Comparison of ENCODE assay signal across 8 cellular contexts in the genomic region with DNA sequence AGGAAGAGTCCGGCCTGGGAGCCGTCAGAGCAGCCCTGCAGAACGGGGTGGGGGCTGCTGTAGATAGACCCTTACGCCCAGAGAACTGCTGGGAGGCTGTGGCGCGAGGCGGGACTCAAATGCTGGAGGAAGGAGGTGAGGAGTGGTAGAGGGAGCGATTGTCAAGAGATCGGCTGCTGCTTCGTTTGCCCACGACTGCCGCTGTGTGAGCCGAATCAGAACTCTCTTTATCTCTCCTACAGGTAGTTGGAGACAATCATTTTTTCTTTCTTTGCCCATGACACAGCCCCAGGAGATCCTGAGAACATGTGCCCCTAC. TPM values are rescaled to one million over a fixed set of nuclear protein-coding genes. Genes with fewer than 3 reads are reported as not detected.
DNase-seq lines count a peak whose midpoint lies in the region; ATAC-seq and TF ChIP-seq lines count a peak whose summit lies in the region.

No MANE protein-coding gene starts in this region.

- ATAC-seq in CD4-positive, alpha-beta T cell (ENCODE audit: poor library complexity): peak; percentile 68
- ATAC-seq in naive thymus-derived CD8-positive, alpha-beta T cell: peak; percentile 43 to 63
- ATAC-seq in GM18867 (IDR thresholded peaks at IDR 0.05; ENCODE audit: unreplicated experiment): no peak

- H3K9me3 ChIP-seq in CD4-positive, alpha-beta T cell (ENCODE audit: control insufficient read depth, low read length): no peaks in the 10 kb centered on the region
- no peaks in the 10 kb centered on the region for H3K9me3 ChIP-seq in HEK293 (ENCODE audit: control insufficient read depth, insufficient read depth, low read depth, low read length)
- H3K9me3 ChIP-seq in SJSA1 (replicated peaks): no peaks in the 10 kb centered on the region
- H3K9me3 ChIP-seq in duodenal mucosa (ENCODE audit: control insufficient read depth in 1 of 2, low read length in 2 of 2): no peaks in the 10 kb centered on the region

- peaks cover 45% of the 10 kb centered on the region for H3K4me1 Mint-ChIP-seq in CD4-positive, alpha-beta T cell (ENCODE audit: low read depth)
- H3K4me1 Mint-ChIP-seq in naive thymus-derived CD8-positive, alpha-beta T cell: peaks cover 28 to 54% (median 50%) of the 10 kb centered on the region in 4 donors

- H3K4me3 Mint-ChIP-seq in CD4-positive, alpha-beta T cell: peak overlapping the region; percentile 99
- H3K4me3 Mint-ChIP-seq in naive thymus-derived CD8-positive, alpha-beta T cell: peak overlapping the region; percentile 98 to 100 (median 99)

- H3K27ac Mint-ChIP-seq in CD4-positive, alpha-beta T cell: peak overlapping the region; percentile 90
- peak overlapping the region; percentile 92 to 98 (median 97) for H3K27ac Mint-ChIP-seq in naive thymus-derived CD8-positive, alpha-beta T cell

- H3K27ac ChIP-seq in CD4-positive, alpha-beta T cell (ENCODE audit: low read depth, low read length): peak overlapping the region; percentile 63
- H3K27ac ChIP-seq in HEK293 (ENCODE audit: extremely low read depth, low read depth, low read length): peak overlapping the region; percentile 80
- peak overlapping the region; percentile 46 for H3K27ac ChIP-seq in SJSA1
- H3K27ac ChIP-seq in duodenal mucosa (ENCODE audit: low read depth, low read length): peak overlapping the region; percentile 79

- 0 out of 2 replicates have a peak, but pooled peaks cover 5% of the 10 kb centered on the region for H3K4me1 ChIP-seq in HEK293 (ENCODE audit: control insufficient read depth, insufficient read depth, low read length)
- H3K4me1 ChIP-seq in SJSA1 (replicated peaks): peaks cover 17% of the 10 kb centered on the region
- peaks cover 25 to 32% of the 10 kb centered on the region in 2 donors for H3K4me1 ChIP-seq in duodenal mucosa (ENCODE audit: control insufficient read depth in 1 of 2, insufficient read depth in 2 of 2, low read length in 2 of 2)

- peaks cover 44% of the 10 kb centered on the region for H3K36me3 Mint-ChIP-seq in CD4-positive, alpha-beta T cell (ENCODE audit: low read depth)
- peaks cover 0 to 28% (median 0%) of the 10 kb centered on the region in 3 donors for H3K36me3 Mint-ChIP-seq in naive thymus-derived CD8-positive, alpha-beta T cell

- POLR2A ChIA-PET in CD4-positive, alpha-beta T cell (lab: Charles Lee): interaction anchor here (1.8 to 3.6 kb wide), 2 partner anchors 26 to 31 kb away, joined by 6 to 31 read pairs; a partner anchor contains a TSS
- POLR2A ChIA-PET in HEK293 (lab: Yijun Ruan, JAX): interaction anchor here (0.7 to 3.0 kb wide), 18 partner anchors 9 to 200 kb away, joined by 3 to 46 read pairs (median 4); a partner anchor contains a TSS
- POLR2A ChIA-PET in naive thymus-derived CD8-positive, alpha-beta T cell (lab: Charles Lee): interaction anchor here (1.0 to 2.4 kb wide), 4 partner anchors 11 to 180 kb away, joined by 3 to 39 read pairs (median 4); a partner anchor contains a TSS

- H3K27me3 Mint-ChIP-seq in CD4-positive, alpha-beta T cell: no peaks in the 10 kb centered on the region
- no peaks in the 10 kb centered on the region for H3K27me3 Mint-ChIP-seq in naive thymus-derived CD8-positive, alpha-beta T cell

- CTCF ChIA-PET in CD4-positive, alpha-beta T cell (lab: Charles Lee): interaction anchor here (0.7 to 1.4 kb wide), 3 partner anchors 17 to 28 kb away, joined by 3 to 8 read pairs (median 4); a partner anchor contains a TSS
- CTCF ChIA-PET in HEK293 (lab: Yijun Ruan, JAX): interaction anchor here (0.7 to 1.2 kb wide), 5 partner anchors 26 to 488 kb away, joined by 3 to 5 read pairs (median 3); a partner anchor contains a TSS

- H3K4me3 ChIP-seq in HEK293 (ENCODE audit: low read depth, low read length): peak overlapping the region; percentile 64
- H3K4me3 ChIP-seq in SJSA1: peak overlapping the region; percentile 75
- H3K4me3 ChIP-seq in duodenal mucosa (ENCODE audit: low read depth in 1 of 2, low read length in 2 of 2): peak overlapping the region; percentile 93 to 95

- no peaks in the 10 kb centered on the region for H3K9me3 Mint-ChIP-seq in CD4-positive, alpha-beta T cell
- H3K9me3 Mint-ChIP-seq in naive thymus-derived CD8-positive, alpha-beta T cell: no peaks in the 10 kb centered on the region

- no peaks in the 10 kb centered on the region for H3K27me3 ChIP-seq in CD4-positive, alpha-beta T cell (ENCODE audit: control insufficient read depth, insufficient read depth, low read length)
- no peaks in the 10 kb centered on the region for H3K27me3 ChIP-seq in SJSA1 (replicated peaks)
- no peaks in the 10 kb centered on the region for H3K27me3 ChIP-seq in duodenal mucosa (ENCODE audit: control insufficient read depth in 1 of 2, insufficient read depth in 2 of 2, low read length in 2 of 2)

- peaks cover 11 to 27% of the 10 kb centered on the region in 2 experiments; a peak in 2 of 3 replicates for H3K36me3 ChIP-seq in HEK293 (ENCODE audit: control insufficient read depth in 2 of 2, insufficient read depth in 1 of 2, low read length in 2 of 2)
- peaks cover 16% of the 10 kb centered on the region; the same call in 1 of the 2 replicates for H3K36me3 ChIP-seq in SJSA1
- peaks cover 0 to 12% of the 10 kb centered on the region in 2 donors for H3K36me3 ChIP-seq in duodenal mucosa (ENCODE audit: control insufficient read depth in 1 of 2, insufficient read depth in 2 of 2, low read length in 2 of 2)

- peak overlapping the region; percentile 76 to 88 for H3K9ac ChIP-seq in duodenal mucosa (ENCODE audit: low read depth in 1 of 2, low read length in 2 of 2)

- DNase-seq in CD4-positive, alpha-beta T cell: peak in 8 of 10 experiments; percentile 18 to 41 (median 28)
- DNase-seq in SJSA1 (ENCODE audit: low read depth in 1 of 2, low spot score in 2 of 2) (no peak), KG1 (lab: John Stamatoyannopoulos, UW) (no peak), GOT3 (lab: John Stamatoyannopoulos, UW) (no peak)
- peak in 3 of 10 donors; percentile 18 to 20 (median 19) for DNase-seq in naive thymus-derived CD8-positive, alpha-beta T cell

- no peak for TF ChIP-seq CTCF in CD4-positive, alpha-beta T cell (IDR thresholded peaks at IDR 0.05)
- 0 out of 2 replicates have a peak, but pooled peaks have one; percentile 10 for TF ChIP-seq CTCF in HEK293 (tag by site-specific recombination; IDR thresholded peaks at IDR 0.05)

- intact Hi-C loops in CD4-positive, alpha-beta T cell (cut with DNase I, micrococcal nuclease): loop anchor here (1.0 to 10.0 kb wide), 6 partner anchors 26 to 510 kb away; a partner anchor contains a TSS

TF ChIP-seq in HEK293, 187 proteins besides CTCF, POLR2A, EP300 and RAD21 (continues in another document):
- TF ChIP-seq ZNF600 (tag by site-specific recombination; IDR thresholded peaks at IDR 0.05) (0 out of 2 replicates have a peak, but pooled peaks have one; percentile 2), ZBTB48 (tag by site-specific recombination; IDR thresholded peaks at IDR 0.05) (peak; percentile 84; the same call in 1 of the 2 replicates), KLF16 (tag by site-specific recombination; IDR thresholded peaks at IDR 0.05) (0 out of 2 replicates have a peak, but pooled peaks have one; percentile 11), PRDM1 (tag by site-specific recombination; IDR thresholded peaks at IDR 0.05) (no peak)
- TF ChIP-seq, protein P1, sequence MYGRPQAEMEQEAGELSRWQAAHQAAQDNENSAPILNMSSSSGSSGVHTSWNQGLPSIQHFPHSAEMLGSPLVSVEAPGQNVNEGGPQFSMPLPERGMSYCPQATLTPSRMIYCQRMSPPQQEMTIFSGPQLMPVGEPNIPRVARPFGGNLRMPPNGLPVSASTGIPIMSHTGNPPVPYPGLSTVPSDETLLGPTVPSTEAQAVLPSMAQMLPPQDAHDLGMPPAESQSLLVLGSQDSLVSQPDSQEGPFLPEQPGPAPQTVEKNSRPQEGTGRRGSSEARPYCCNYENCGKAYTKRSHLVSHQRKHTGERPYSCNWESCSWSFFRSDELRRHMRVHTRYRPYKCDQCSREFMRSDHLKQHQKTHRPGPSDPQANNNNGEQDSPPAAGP (tag by site-specific recombination; IDR thresholded peaks at IDR 0.05): 0 out of 2 replicates have a peak, but pooled peaks have one; percentile 6
- TF ChIP-seq, protein P2, sequence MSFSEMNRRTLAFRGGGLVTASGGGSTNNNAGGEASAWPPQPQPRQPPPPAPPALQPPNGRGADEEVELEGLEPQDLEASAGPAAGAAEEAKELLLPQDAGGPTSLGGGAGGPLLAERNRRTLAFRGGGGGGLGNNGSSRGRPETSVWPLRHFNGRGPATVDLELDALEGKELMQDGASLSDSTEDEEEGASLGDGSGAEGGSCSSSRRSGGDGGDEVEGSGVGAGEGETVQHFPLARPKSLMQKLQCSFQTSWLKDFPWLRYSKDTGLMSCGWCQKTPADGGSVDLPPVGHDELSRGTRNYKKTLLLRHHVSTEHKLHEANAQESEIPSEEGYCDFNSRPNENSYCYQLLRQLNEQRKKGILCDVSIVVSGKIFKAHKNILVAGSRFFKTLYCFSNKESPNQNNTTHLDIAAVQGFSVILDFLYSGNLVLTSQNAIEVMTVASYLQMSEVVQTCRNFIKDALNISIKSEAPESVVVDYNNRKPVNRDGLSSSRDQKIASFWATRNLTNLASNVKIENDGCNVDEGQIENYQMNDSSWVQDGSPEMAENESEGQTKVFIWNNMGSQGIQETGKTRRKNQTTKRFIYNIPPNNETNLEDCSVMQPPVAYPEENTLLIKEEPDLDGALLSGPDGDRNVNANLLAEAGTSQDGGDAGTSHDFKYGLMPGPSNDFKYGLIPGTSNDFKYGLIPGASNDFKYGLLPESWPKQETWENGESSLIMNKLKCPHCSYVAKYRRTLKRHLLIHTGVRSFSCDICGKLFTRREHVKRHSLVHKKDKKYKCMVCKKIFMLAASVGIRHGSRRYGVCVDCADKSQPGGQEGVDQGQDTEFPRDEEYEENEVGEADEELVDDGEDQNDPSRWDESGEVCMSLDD (tag by site-specific recombination; IDR thresholded peaks at IDR 0.05): 0 out of 2 replicates have a peak, but pooled peaks have one; percentile 6

RNA-seq across cellular contexts. Expression of a gene that starts 0.4 kb away (rescaled TPM):
- 1 to 10 TPM; 4.3 to 4.9 TPM for total RNA-seq in CD4-positive, alpha-beta T cell
- total RNA-seq in SJSA1 (2014; rRNA removed; shearing (Covaris generic)): 7.1 and 7.6 TPM in 2 replicates
- 10 to 100 TPM; 15.2 to 17.2 TPM for total RNA-seq in naive thymus-derived CD8-positive, alpha-beta T cell
- 1 to 10 TPM; 3.3 to 6.6 (median 4.9) TPM for polyA plus RNA-seq in naive thymus-derived CD8-positive, alpha-beta T cell

RNA-seq across cellular contexts. Expression of a gene that starts 26.6 kb away (rescaled TPM):
- 1,000 to 10,000 TPM; 1,884 to 1,993 TPM for total RNA-seq in CD4-positive, alpha-beta T cell
- 1,639 and 1,700 TPM in 2 replicates for total RNA-seq in SJSA1 (2014; rRNA removed; shearing (Covaris generic))
- 1,000 to 10,000 TPM; 1,452 to 1,480 TPM for total RNA-seq in naive thymus-derived CD8-positive, alpha-beta T cell
- 1,000 to 10,000 TPM; 1,731 to 2,420 (median 2,163) TPM for polyA plus RNA-seq in naive thymus-derived CD8-positive, alpha-beta T cell

RNA-seq across cellular contexts. Expression of a gene that starts 26.7 kb away (rescaled TPM):
- 10 to 100 TPM; 11.4 to 16.0 TPM for total RNA-seq in CD4-positive, alpha-beta T cell
- total RNA-seq in SJSA1 (2014; rRNA removed; shearing (Covaris generic)): 5.3 and 6.9 TPM in 2 replicates
- total RNA-seq in naive thymus-derived CD8-positive, alpha-beta T cell: 10 to 100 TPM; 24.2 to 26.4 TPM
- polyA plus RNA-seq in naive thymus-derived CD8-positive, alpha-beta T cell: 1 to 10 TPM; 4.3 to 9.6 (median 5.0) TPM

RNA-seq across cellular contexts. Expression of a gene that starts 27.7 kb away (rescaled TPM):
- 1 to 10 TPM; 1.6 to 1.8 TPM for total RNA-seq in CD4-positive, alpha-beta T cell
- 17.4 and 35.2 TPM in 2 replicates for total RNA-seq in SJSA1 (2014; rRNA removed; shearing (Covaris generic))
- under 1 TPM; 0.19 to 0.39 TPM for total RNA-seq in naive thymus-derived CD8-positive, alpha-beta T cell
- polyA plus RNA-seq in naive thymus-derived CD8-positive, alpha-beta T cell: 1 to 10 TPM in 1 of 3 donors, not detected in 2; 1.2 TPM

Comparison
In these comparisons a context has a peak if more than half of its experiments do, and no peak if none do; other contexts are left out.
1. DNase-seq: peak in CD4-positive, alpha-beta T cell (8 of 10); none in SJSA1 (0 of 2), KG1 (single experiment) and GOT3 (single experiment).
2. Peak in every context shown above with its lines, with median percentiles within 50 percentile points of each other: H3K27ac ChIP-seq and H3K4me3 ChIP-seq.